17 cellular contexts compared by ENCODE assay signal in the genomic region with DNA sequence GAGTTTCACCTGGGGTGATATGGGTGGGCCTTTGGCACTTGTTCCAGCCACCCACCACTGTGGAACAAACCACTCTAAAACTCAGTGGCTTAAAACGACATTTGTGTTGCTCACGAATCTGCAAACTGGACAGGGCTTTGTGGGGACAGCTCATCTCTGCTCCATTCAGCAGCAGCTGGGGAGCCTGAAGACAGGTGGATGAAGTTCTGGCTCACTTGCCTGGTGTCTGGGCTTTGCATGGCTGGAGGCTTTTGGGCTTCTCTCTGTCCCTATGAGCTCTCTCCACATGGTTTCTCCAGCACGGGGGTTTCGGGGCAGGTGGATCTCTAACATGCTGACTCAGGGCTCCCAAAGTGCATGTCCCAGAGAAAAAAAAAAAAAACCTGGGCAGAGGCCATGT.
DNase-seq lines count a peak whose midpoint lies in the region; ATAC-seq and TF ChIP-seq lines count a peak whose summit lies in the region.
"Had no signal": no experiment of that assay in that cellular context is flagged by ENCODE, and none has a peak within 500 bp of the region (broad histone marks: within the 10 kb centered on the region; RNA-seq: fewer than 3 reads in every experiment).

No MANE protein-coding gene starts in this region.

- no peaks in the 10 kb centered on the region for H3K9me3 ChIP-seq in right atrium auricular region
- no peaks in the 10 kb centered on the region for H3K9me3 ChIP-seq in right cardiac atrium (ENCODE audit: control insufficient read depth, low read length)
- peaks cover 10% of the 10 kb centered on the region for H3K9me3 ChIP-seq in endodermal cell (ENCODE audit: control insufficient read depth, low read length)
- no peaks in the 10 kb centered on the region for H3K9me3 ChIP-seq in T-helper 17 cell (ENCODE audit: control insufficient read depth, low read length, poor library complexity, severe bottlenecking)

- 93% methylated on average over 4 of the region's 4 CpGs for WGBS in right cardiac atrium
- WGBS in endodermal cell (ENCODE audit: insufficient coverage in 1 of 2, insufficient read length in 1 of 2), 2 experiments, result 93 to 96% methylated on average over 2 to 4 of the region's 4 CpGs

- H3K4me3 ChIP-seq in right atrium auricular region, result no peak overlapping the region
- no peak overlapping the region for H3K4me3 ChIP-seq in right cardiac atrium (ENCODE audit: low read length)
- H3K4me3 ChIP-seq in endodermal cell (ENCODE audit: low read length), result no peak overlapping the region
- H3K4me3 ChIP-seq: GM23248 had no signal

- TF ChIP-seq CTCF in right atrium auricular region (IDR thresholded peaks at IDR 0.05) (no peak), endodermal cell (conservative IDR thresholded peaks at IDR 0.05) (no peak), osteocyte (IDR thresholded peaks at IDR 0.05) (no peak)

- peak; percentile 30 for DNase-seq in right atrium auricular region (ENCODE audit: low spot score)
- no peak for DNase-seq in right cardiac atrium
- peak; percentile 20 for DNase-seq in endodermal cell
- peak; percentile 56 for DNase-seq in osteocyte (ENCODE audit: extremely low spot score, unreplicated experiment)
- no peak for DNase-seq in foreskin melanocyte
- no peak for DNase-seq in T-helper 17 cell
- DNase-seq: C1 segment of cervical spinal cord; Calu3; CD4-positive, alpha-beta memory T cell; COR-L47; DMS53; DMS79 treated with DMSO at 0.1 percent for 48 hours; GF-D8; GM23248; H7; HCEC 1CT had no signal

- H3K27ac ChIP-seq in right atrium auricular region (no peak overlapping the region), right cardiac atrium (ENCODE audit: low read length) (no peak overlapping the region), endodermal cell (ENCODE audit: low read depth, low read length) (no peak overlapping the region)
- H3K27ac ChIP-seq: GM23248 had no signal

- H3K27me3 ChIP-seq in right atrium auricular region (no peaks in the 10 kb centered on the region), right cardiac atrium (ENCODE audit: control insufficient read depth, insufficient read depth) (no peaks in the 10 kb centered on the region), endodermal cell (ENCODE audit: control insufficient read depth, insufficient read depth, low read length, poor library complexity, severe bottlenecking) (no peaks in the 10 kb centered on the region)

- H3K4me1 Mint-ChIP-seq in endodermal cell (peaks cover 7% of the 10 kb centered on the region), osteocyte (ENCODE audit: unreplicated experiment) (no peaks in the 10 kb centered on the region), T-helper 17 cell (no peaks in the 10 kb centered on the region)
- H3K4me1 Mint-ChIP-seq: CD4-positive, alpha-beta memory T cell had no signal

- H3K27ac Mint-ChIP-seq in endodermal cell, result no peak overlapping the region
- H3K27ac Mint-ChIP-seq in osteocyte (ENCODE audit: unreplicated experiment), result no peak overlapping the region
- no peak overlapping the region for H3K27ac Mint-ChIP-seq in T-helper 17 cell
- H3K27ac Mint-ChIP-seq: CD4-positive, alpha-beta memory T cell had no signal

- H3K4me3 Mint-ChIP-seq in endodermal cell, result no peak overlapping the region
- H3K4me3 Mint-ChIP-seq in osteocyte (ENCODE audit: unreplicated experiment), result no peak overlapping the region
- H3K4me3 Mint-ChIP-seq in T-helper 17 cell, result no peak overlapping the region
- H3K4me3 Mint-ChIP-seq: CD4-positive, alpha-beta memory T cell had no signal

- no peaks in the 10 kb centered on the region for H3K36me3 ChIP-seq in right atrium auricular region
- H3K36me3 ChIP-seq in endodermal cell (ENCODE audit: control insufficient read depth, insufficient read depth, low read length), result no peaks in the 10 kb centered on the region

- H3K9me3 Mint-ChIP-seq in endodermal cell (peaks cover 7% of the 10 kb centered on the region), osteocyte (ENCODE audit: unreplicated experiment) (no peaks in the 10 kb centered on the region)

- H3K4me1 ChIP-seq in right atrium auricular region (no peaks in the 10 kb centered on the region), right cardiac atrium (ENCODE audit: control insufficient read depth, insufficient read depth, low read length) (peaks cover 2% of the 10 kb centered on the region), endodermal cell (ENCODE audit: control insufficient read depth, insufficient read depth, low read length) (no peaks in the 10 kb centered on the region)

- ATAC-seq in right cardiac atrium (no peak), GM18511 (IDR thresholded peaks at IDR 0.05; ENCODE audit: unreplicated experiment) (no peak), T-helper 17 cell (no peak)

- H3K27me3 Mint-ChIP-seq in endodermal cell (ENCODE audit: insufficient read depth) (peaks cover 8% of the 10 kb centered on the region), osteocyte (ENCODE audit: unreplicated experiment) (peaks cover 65% of the 10 kb centered on the region), T-helper 17 cell (peaks cover 11% of the 10 kb centered on the region)

- H3K36me3 Mint-ChIP-seq in endodermal cell (ENCODE audit: low read depth), result no peaks in the 10 kb centered on the region
- H3K36me3 Mint-ChIP-seq in osteocyte (ENCODE audit: unreplicated experiment), result no peaks in the 10 kb centered on the region
- H3K36me3 Mint-ChIP-seq in T-helper 17 cell (ENCODE audit: low read depth), result peaks cover 2% of the 10 kb centered on the region
- H3K36me3 Mint-ChIP-seq: CD4-positive, alpha-beta memory T cell had no signal

- intact Hi-C loops in right cardiac atrium (cut with DNase I), result no loop called here

- H3K9ac ChIP-seq in endodermal cell (ENCODE audit: extremely low read depth, low read length, poor library complexity, severe bottlenecking), result no peak overlapping the region
- H3K9ac ChIP-seq: GM23248 had no signal

Comparison
In these comparisons a context has a peak if more than half of its experiments do, and no peak if none do; other contexts are left out.
1. DNase-seq: peak in right atrium auricular region (single experiment), endodermal cell (single experiment) and osteocyte (single experiment); none in right cardiac atrium (0 of 3), foreskin melanocyte (single experiment) and T-helper 17 cell (0 of 3).